ENCODE assay signal across 10 cellular contexts in genomic region chr6:111096246-111096645, GRCh38. TPM values are rescaled to one million over a fixed set of nuclear protein-coding genes. Genes with fewer than 3 reads are reported as not detected.
DNase-seq lines count a peak whose midpoint lies in the region; ATAC-seq and TF ChIP-seq lines count a peak whose summit lies in the region.
"Had no signal": no experiment of that assay in that cellular context is flagged by ENCODE, and none has a peak within 500 bp of the region (broad histone marks: within the 10 kb centered on the region; RNA-seq: fewer than 3 reads in every experiment).

No MANE protein-coding gene starts in this region.

- DNase-seq in DMS153 (lab: John Stamatoyannopoulos, UW) (peak; percentile 90), NCI-H2029 treated with DMSO at 0.1 percent for 48 hours (lab: John Stamatoyannopoulos, UW) (peak; percentile 96), activated T-cell treated with anti-CD3 and anti-CD28 coated beads for 1 hour (ENCODE audit: low read depth) (peak; percentile 29), lower lobe of right lung (peak; percentile 66), dedifferentiated amniotic fluid mesenchymal stem cell (ENCODE audit: extremely low spot score) (no peak), NCI-H1694 (lab: John Stamatoyannopoulos, UW) (no peak)
- no peak for DNase-seq in activated T-helper 2 cell treated with anti-CD3 and anti-CD28 coated beads, Interferon-gamma antibody, Interleukin-2, Interleukin-4, amounts not matched to agents 10 μg/mL and 5 μg/mL and 100 μg/mL, durations not matched to agents 14 hours and 24 hours and 36 hours (ENCODE audit: low spot score)
- DNase-seq: SK-N-SH, spleen had no signal

- H3K27me3 ChIP-seq in lower lobe of right lung (ENCODE audit: low read depth): no peaks in the 10 kb centered on the region

- no peak overlapping the region for H3K4me3 Mint-ChIP-seq in activated T-helper 2 cell treated with anti-CD3 and anti-CD28 coated beads, Interferon-gamma antibody, Interleukin-2, Interleukin-4, amounts not matched to agents 10 μg/mL and 5 μg/mL and 100 μg/mL, durations not matched to agents 14 hours and 24 hours and 36 hours (ENCODE audit: low read depth)

- H3K9me3 Mint-ChIP-seq in activated T-helper 2 cell treated with anti-CD3 and anti-CD28 coated beads, Interferon-gamma antibody, Interleukin-2, Interleukin-4, amounts not matched to agents 10 μg/mL and 5 μg/mL and 100 μg/mL, durations not matched to agents 14 hours and 24 hours and 36 hours: no peaks in the 10 kb centered on the region

- no peak overlapping the region for H3K4me3 ChIP-seq in lower lobe of right lung
- H3K4me3 ChIP-seq: spleen had no signal

- no peaks in the 10 kb centered on the region for H3K9me3 ChIP-seq in lower lobe of right lung
- H3K9me3 ChIP-seq: SK-N-SH, spleen had no signal

- H3K4me1 Mint-ChIP-seq in activated T-helper 2 cell treated with anti-CD3 and anti-CD28 coated beads, Interferon-gamma antibody, Interleukin-2, Interleukin-4, amounts not matched to agents 10 μg/mL and 5 μg/mL and 100 μg/mL, durations not matched to agents 14 hours and 24 hours and 36 hours (ENCODE audit: low read depth): peaks cover 4% of the 10 kb centered on the region

- H3K27me3 Mint-ChIP-seq in activated T-helper 2 cell treated with anti-CD3 and anti-CD28 coated beads, Interferon-gamma antibody, Interleukin-2, Interleukin-4, amounts not matched to agents 10 μg/mL and 5 μg/mL and 100 μg/mL, durations not matched to agents 14 hours and 24 hours and 36 hours (ENCODE audit: low read depth): peaks cover 1% of the 10 kb centered on the region

- H3K36me3 Mint-ChIP-seq in activated T-helper 2 cell treated with anti-CD3 and anti-CD28 coated beads, Interferon-gamma antibody, Interleukin-2, Interleukin-4, amounts not matched to agents 10 μg/mL and 5 μg/mL and 100 μg/mL, durations not matched to agents 14 hours and 24 hours and 36 hours (ENCODE audit: low read depth): no peaks in the 10 kb centered on the region

- no peak overlapping the region for H3K27ac Mint-ChIP-seq in activated T-helper 2 cell treated with anti-CD3 and anti-CD28 coated beads, Interferon-gamma antibody, Interleukin-2, Interleukin-4, amounts not matched to agents 10 μg/mL and 5 μg/mL and 100 μg/mL, durations not matched to agents 14 hours and 24 hours and 36 hours

- TF ChIP-seq CTCF in lower lobe of right lung (IDR thresholded peaks at IDR 0.05): no peak

- no peaks in the 10 kb centered on the region for H3K4me1 ChIP-seq in lower lobe of right lung
- H3K4me1 ChIP-seq: spleen had no signal

- no peaks in the 10 kb centered on the region for H3K36me3 ChIP-seq in lower lobe of right lung
- H3K36me3 ChIP-seq: spleen had no signal

- intact Hi-C loops in lower lobe of right lung (cut with DNase I): no loop called here
- intact Hi-C loops in activated T-helper 2 cell treated with anti-CD3 and anti-CD28 coated beads, Interferon-gamma antibody, Interleukin-2, Interleukin-4, amounts not matched to agents 10 μg/mL and 5 μg/mL and 100 μg/mL, durations not matched to agents 14 hours and 24 hours and 36 hours (cut with micrococcal nuclease): no loop called here

- H3K27ac ChIP-seq in lower lobe of right lung: no peak overlapping the region
- H3K27ac ChIP-seq: spleen had no signal

- ATAC-seq in lower lobe of right lung (peak; percentile 70 to 86), GM21447 (IDR thresholded peaks at IDR 0.05; ENCODE audit: unreplicated experiment) (no peak)

RNA-seq across cellular contexts. Expression of gene SLC16A10, which starts 8.9 kb away (rescaled TPM):
- 11.9 TPM for total RNA-seq in lower lobe of right lung
- total RNA-seq in activated T-helper 2 cell treated with anti-CD3 and anti-CD28 coated beads, Interferon-gamma antibody, Interleukin-2, Interleukin-4, amounts not matched to agents 10 μg/mL and 5 μg/mL and 100 μg/mL, durations not matched to agents 14 hours and 24 hours and 36 hours: 2.9 and 3.6 TPM in 2 replicates

Comparison
In these comparisons a context has a peak if more than half of its experiments do, and no peak if none do; other contexts are left out.
1. DNase-seq: peak in DMS153 (single experiment), NCI-H2029 treated with DMSO at 0.1 percent for 48 hours (single experiment), activated T-cell treated with anti-CD3 and anti-CD28 coated beads for 1 hour (single experiment) and lower lobe of right lung (single experiment); none in dedifferentiated amniotic fluid mesenchymal stem cell (single experiment), NCI-H1694 (single experiment) and activated T-helper 2 cell treated with anti-CD3 and anti-CD28 coated beads, Interferon-gamma antibody, Interleukin-2, Interleukin-4, amounts not matched to agents 10 μg/mL and 5 μg/mL and 100 μg/mL, durations not matched to agents 14 hours and 24 hours and 36 hours (single experiment).